Comparison of ENCODE assay signal across 24 cellular contexts in the genomic region with DNA sequence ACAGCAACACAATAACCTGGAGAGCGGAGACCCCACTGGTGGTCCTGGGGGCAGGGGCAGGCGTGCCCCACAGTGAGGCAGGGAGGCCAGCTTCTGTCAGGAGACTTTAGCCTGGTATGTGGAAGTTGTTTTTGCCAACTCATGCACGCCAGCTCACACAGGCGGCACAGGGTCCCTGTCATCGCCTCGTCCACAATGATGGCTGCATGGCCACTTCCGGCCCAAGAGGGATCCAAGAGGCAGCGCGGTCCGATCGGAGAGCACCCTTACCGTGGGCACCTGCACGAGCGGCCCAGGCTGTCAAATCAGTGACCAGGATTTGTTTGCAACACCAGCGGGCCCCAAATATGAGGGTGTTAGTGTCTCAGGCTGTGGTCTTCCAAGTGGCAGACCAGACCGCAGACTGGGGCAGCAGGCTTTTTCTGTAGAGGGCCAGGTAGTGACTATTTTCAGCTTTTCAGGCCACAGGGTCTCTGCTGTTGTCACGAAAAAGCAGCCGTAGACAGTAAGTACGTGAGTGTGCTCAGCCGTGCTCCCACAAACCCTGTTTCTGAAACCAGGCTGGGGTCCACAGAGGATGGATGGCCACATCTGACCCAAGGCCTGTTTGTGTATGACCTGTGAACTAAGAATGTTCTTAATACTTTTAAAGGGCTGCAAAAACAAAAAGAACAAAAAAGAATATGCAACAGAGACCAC. TPM values are rescaled to one million over a fixed set of nuclear protein-coding genes. Genes with fewer than 3 reads are reported as not detected.
DNase-seq lines count a peak whose midpoint lies in the region; ATAC-seq and TF ChIP-seq lines count a peak whose summit lies in the region.
"Had no signal": no experiment of that assay in that cellular context is flagged by ENCODE, and none has a peak within 500 bp of the region (broad histone marks: within the 10 kb centered on the region; RNA-seq: fewer than 3 reads in every experiment).

No MANE protein-coding gene starts in this region.

- TF ChIP-seq CTCF in right atrium auricular region (IDR thresholded peaks at IDR 0.05) (no peak), left ventricle myocardium inferior (IDR thresholded peaks at IDR 0.05; ENCODE audit: borderline replicate concordance) (no peak)

- H3K27ac ChIP-seq in right atrium auricular region (no peak overlapping the region), left ventricle myocardium inferior (replicated peaks) (no peak overlapping the region), aorta (ENCODE audit: low read depth in 1 of 2, low read length in 2 of 2) (no peak overlapping the region)
- H3K27ac ChIP-seq: HL-60 had no signal

- H3K9me3 ChIP-seq in right atrium auricular region (peaks cover 0 to 14% of the 10 kb centered on the region in 2 donors), left ventricle myocardium inferior (replicated peaks) (peaks cover 24% of the 10 kb centered on the region), aorta (ENCODE audit: control insufficient read depth, low read length) (no peaks in the 10 kb centered on the region)

- H3K36me3 ChIP-seq in right atrium auricular region (peaks cover 4% of the 10 kb centered on the region), left ventricle myocardium inferior (peaks cover 8% of the 10 kb centered on the region), aorta (ENCODE audit: control insufficient read depth in 1 of 2, insufficient read depth in 2 of 2, low read length in 1 of 2) (no peaks in the 10 kb centered on the region)

- DNase-seq in right atrium auricular region (ENCODE audit: low spot score): peak; percentile 18
- no peak for DNase-seq in left ventricle myocardium inferior
- DNase-seq in mesenteric fat pad (ENCODE audit: low spot score): peak; percentile 64
- peak; percentile 51 for DNase-seq in sciatic nerve (ENCODE audit: low spot score)
- peak; percentile 29 for DNase-seq in ureter (ENCODE audit: low spot score)
- DNase-seq in aorta: no peak
- DNase-seq in NCI-H82 (lab: John Stamatoyannopoulos, UW): no peak
- DNase-seq: CD4-positive, CD25-positive, alpha-beta regulatory T cell; COR-L47; DMS79; H9; HFFc6; KG1; NCI-H1092; NCI-H1436; NCI-H187 treated with DMSO at 0.1 percent for 48 hours; NCI-H226; NCI-H510A treated with DMSO at 0.1 percent for 48 hours; NCI-H748 treated with DMSO at 0.1 percent for 48 hours; NK-92 treated with Interleukin-12 subunit alpha and Interleukin-12 subunit beta, amount 100 ng/mL, for 24 hours had no signal

- ATAC-seq in sciatic nerve: no peak
- no peak for ATAC-seq in aorta (ENCODE audit: low FRiP score)
- ATAC-seq in HG03442 (IDR thresholded peaks at IDR 0.05; ENCODE audit: unreplicated experiment): no peak
- ATAC-seq: Panc1 had no signal

- H3K4me1 ChIP-seq in right atrium auricular region (no peaks in the 10 kb centered on the region), left ventricle myocardium inferior (no peaks in the 10 kb centered on the region), aorta (ENCODE audit: control insufficient read depth in 1 of 2, insufficient read depth in 2 of 2, low read length in 2 of 2) (no peaks in the 10 kb centered on the region)

- H3K4me3 ChIP-seq in right atrium auricular region (no peak overlapping the region), left ventricle myocardium inferior (no peak overlapping the region), aorta (ENCODE audit: low read length in 2 of 2) (no peak overlapping the region)

- intact Hi-C loops in left ventricle myocardium inferior (cut with micrococcal nuclease): no loop called here
- intact Hi-C loops in sciatic nerve (cut with DNase I): no loop called here
- intact Hi-C loops in aorta (cut with DNase I): no loop called here

- H3K27me3 ChIP-seq in right atrium auricular region: no peaks in the 10 kb centered on the region
- no peaks in the 10 kb centered on the region for H3K27me3 ChIP-seq in left ventricle myocardium inferior (ENCODE audit: low read depth)
- no peaks in the 10 kb centered on the region for H3K27me3 ChIP-seq in aorta (ENCODE audit: control insufficient read depth in 1 of 2, insufficient read depth in 2 of 2, low read length in 1 of 2)

- 94 to 96% methylated on average over 20 of the region's 20 CpGs for WGBS in aorta, 2 donors

RNA-seq across cellular contexts. Expression of gene SNED1, which starts 21.2 kb away (rescaled TPM):
- total RNA-seq in right atrium auricular region: 10 to 100 TPM in 1 of 2 donors, 1 to 10 TPM in 1; 9.9 to 16.4 TPM
- total RNA-seq in left ventricle myocardium inferior: 6.1 TPM
- 58.0 TPM for total RNA-seq in mesenteric fat pad
- total RNA-seq in sciatic nerve: 148 TPM
- 41.8 TPM for total RNA-seq in ureter
- total RNA-seq in aorta: 100 to 1,000 TPM; 108 to 149 TPM
- 10 to 100 TPM in 1 of 2 donors, 1 to 10 TPM in 1; 5.9 to 27.3 TPM for polyA plus RNA-seq in aorta
- total RNA-seq: HT-29 had no signal

Comparison
In these comparisons a context has a peak if more than half of its experiments do, and no peak if none do; other contexts are left out.
1. DNase-seq: peak in right atrium auricular region (single experiment), mesenteric fat pad (single experiment), sciatic nerve (single experiment) and ureter (single experiment); none in left ventricle myocardium inferior (single experiment), aorta (0 of 2) and NCI-H82 (single experiment).